Comparison of ENCODE assay signal across 16 cellular contexts in the genomic region with DNA sequence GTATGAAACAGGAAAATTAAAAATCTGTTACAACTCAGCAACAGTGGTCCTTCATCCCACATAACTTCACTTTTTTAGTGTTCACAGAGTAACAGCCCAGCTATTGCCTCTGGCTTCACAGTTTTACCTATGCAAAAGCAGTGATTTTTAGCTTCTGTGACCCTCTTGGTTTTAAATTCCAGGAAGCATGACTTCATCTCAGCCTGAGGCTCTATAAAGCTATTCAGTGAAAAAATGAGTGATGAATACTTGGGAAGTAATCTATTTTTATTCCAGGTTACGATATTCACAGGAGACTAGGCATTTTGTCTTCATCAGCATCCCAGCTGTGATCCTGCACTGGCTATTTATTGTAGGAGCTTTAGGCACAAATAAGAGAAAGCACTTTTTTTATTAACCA.
DNase-seq lines count a peak whose midpoint lies in the region; ATAC-seq and TF ChIP-seq lines count a peak whose summit lies in the region.
"Had no signal": no experiment of that assay in that cellular context is flagged by ENCODE, and none has a peak within 500 bp of the region (broad histone marks: within the 10 kb centered on the region; RNA-seq: fewer than 3 reads in every experiment).

No MANE protein-coding gene starts in this region.

- no peak for TF ChIP-seq POLR2A in gastroesophageal sphincter (IDR thresholded peaks at IDR 0.05)

- 0 to 6% methylated on average over 1 of the region's 1 CpG for WGBS in gastroesophageal sphincter (ENCODE audit: low coverage in 1 of 2), 2 donors

- TF ChIP-seq CTCF in osteoblast (IDR thresholded peaks at IDR 0.05; ENCODE audit: extremely low read depth, low read depth, low read length) = no peak
- no peak for TF ChIP-seq CTCF in gastroesophageal sphincter (IDR thresholded peaks at IDR 0.05)

- TF ChIP-seq EP300 in gastroesophageal sphincter (IDR thresholded peaks at IDR 0.05) = no peak

- no peak overlapping the region for H2AFZ ChIP-seq in osteoblast (ENCODE audit: low read length)

- H3K4me2 ChIP-seq in osteoblast (ENCODE audit: insufficient read depth, low read length) = no peak overlapping the region

- peaks cover 36% of the 10 kb centered on the region for H3K27me3 ChIP-seq in osteoblast (ENCODE audit: insufficient read depth, low read length)
- no peaks in the 10 kb centered on the region for H3K27me3 ChIP-seq in gastroesophageal sphincter
- H3K27me3 ChIP-seq: MG63 had no signal

- H3K36me3 ChIP-seq in osteoblast (ENCODE audit: insufficient read depth, low read length) = no peaks in the 10 kb centered on the region
- no peaks in the 10 kb centered on the region for H3K36me3 ChIP-seq in gastroesophageal sphincter
- H3K36me3 ChIP-seq: MG63 had no signal

- H3K79me2 ChIP-seq in osteoblast (ENCODE audit: insufficient read depth, low read length) = no peaks in the 10 kb centered on the region

- H3K4me3 ChIP-seq in osteoblast (ENCODE audit: insufficient read depth, low read length) (no peak overlapping the region), gastroesophageal sphincter (no peak overlapping the region)
- H3K4me3 ChIP-seq: MG63 had no signal

- peak overlapping the region; percentile 79 for H3K27ac ChIP-seq in epithelial cell of prostate
- peak overlapping the region; percentile 9 for H3K27ac ChIP-seq in osteoblast (ENCODE audit: low read depth, low read length)
- no peak overlapping the region for H3K27ac ChIP-seq in gastroesophageal sphincter

- peak; percentile 89 for DNase-seq in EL
- DNase-seq in NCI-H69 (lab: John Stamatoyannopoulos, UW) = peak; percentile 63
- DNase-seq in epithelial cell of prostate (ENCODE audit: low read depth, low spot score) = peak; percentile 8
- DNase-seq in osteoblast (ENCODE audit: insufficient read length, low spot score, missing footprints) = peak; percentile 71
- no peak for DNase-seq in ureter (ENCODE audit: low spot score)
- DNase-seq: activated CD4-positive, CD25-positive, alpha-beta regulatory T cell treated with anti-CD3 and anti-CD28 coated beads, Interleukin-2, amount 50 U/mL, for 72 hours; activated naive CD8-positive, alpha-beta T cell treated with anti-CD3 and anti-CD28 coated beads for 36 hours; CD8-positive, alpha-beta T cell; foreskin melanocyte; kidney; MG63; NCI-H2171; stimulated activated CD4-positive, alpha-beta T cell treated with anti-CD3 and anti-CD28 coated beads, Interleukin-4, amount 100 ng/mL, for 1 hour had no signal

- no peaks in the 10 kb centered on the region for H3K9me3 ChIP-seq in osteoblast (ENCODE audit: low read depth, low read length)
- no peaks in the 10 kb centered on the region for H3K9me3 ChIP-seq in gastroesophageal sphincter
- H3K9me3 ChIP-seq: MG63 had no signal

- H3K4me1 ChIP-seq in osteoblast (ENCODE audit: insufficient read depth, low read length) (peaks cover 4% of the 10 kb centered on the region), gastroesophageal sphincter (no peaks in the 10 kb centered on the region)

- H4K20me1 ChIP-seq in osteoblast (ENCODE audit: insufficient read depth, low read length) = no peaks in the 10 kb centered on the region

- ATAC-seq in gastroesophageal sphincter (no peak), HG02798 (IDR thresholded peaks at IDR 0.05; ENCODE audit: poor library complexity, unreplicated experiment) (no peak)
- ATAC-seq: CD8-positive, alpha-beta T cell; stimulated activated effector memory CD8-positive, alpha-beta T cell treated with anti-CD3 and anti-CD28 coated beads, Interleukin-12 subunit alpha, Interleukin-12 subunit beta, amount 100 ng/mL, for 72 hours had no signal

Comparison
In these comparisons a context has a peak if more than half of its experiments do, and no peak if none do; other contexts are left out.
1. H3K27ac ChIP-seq: peak in epithelial cell of prostate (single experiment) and osteoblast (single experiment); none in gastroesophageal sphincter (0 of 4).